1 cellular context compared by ENCODE assay signal in genomic region chr2:174486614-174487535, GRCh38.
TF ChIP-seq lines count a peak whose summit lies in the region.

GPR155 (minus strand) TSS chr2:174487029; CDS start chr2:174481956, 5,073 bp downstream.

TF ChIP-seq in K562, 482 proteins besides CTCF, POLR2A, EP300 and RAD21 (continued from another document and continues in another):
- TF ChIP-seq, protein P1, sequence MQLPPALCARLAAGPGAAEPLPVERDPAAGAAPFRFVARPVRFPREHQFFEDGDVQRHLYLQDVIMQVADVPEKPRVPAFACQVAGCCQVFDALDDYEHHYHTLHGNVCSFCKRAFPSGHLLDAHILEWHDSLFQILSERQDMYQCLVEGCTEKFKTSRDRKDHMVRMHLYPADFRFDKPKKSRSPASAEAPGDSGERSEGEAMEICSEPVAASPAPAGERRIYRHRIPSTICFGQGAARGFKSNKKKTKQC (CRISPR knock-in tag; IDR thresholded peaks at IDR 0.05), result no peak; the same call in 1 of the 2 replicates
- TF ChIP-seq CREM (IDR thresholded peaks at IDR 0.05; ENCODE audit: low read depth), result peak; percentile 25
- TF ChIP-seq TOE1 (IDR thresholded peaks at IDR 0.05; ENCODE audit: borderline replicate concordance), result no peak; the same call in 1 of the 2 replicates
- TF ChIP-seq TOE1 (CRISPR knock-in tag; IDR thresholded peaks at IDR 0.05; ENCODE audit: borderline replicate concordance, low read depth), result no peak
- no peak for TF ChIP-seq CAMTA2 (CRISPR knock-in tag; conservative IDR thresholded peaks at IDR 0.05)
- TF ChIP-seq SMARCE1 (IDR thresholded peaks at IDR 0.05), result peak; percentile 46; the same call in 1 of the 2 replicates
- TF ChIP-seq CBX3 (IDR thresholded peaks at IDR 0.05; ENCODE audit: borderline replicate concordance in 1 of 2, low read length in 2 of 2), result peak in 1 of 2 experiments; percentile 74; a peak in 1 of 3 replicates
- 0 out of 2 replicates have a peak, but pooled peaks have one; percentile 38 for TF ChIP-seq EP400 (IDR thresholded peaks at IDR 0.05)
- TF ChIP-seq, protein P2, sequence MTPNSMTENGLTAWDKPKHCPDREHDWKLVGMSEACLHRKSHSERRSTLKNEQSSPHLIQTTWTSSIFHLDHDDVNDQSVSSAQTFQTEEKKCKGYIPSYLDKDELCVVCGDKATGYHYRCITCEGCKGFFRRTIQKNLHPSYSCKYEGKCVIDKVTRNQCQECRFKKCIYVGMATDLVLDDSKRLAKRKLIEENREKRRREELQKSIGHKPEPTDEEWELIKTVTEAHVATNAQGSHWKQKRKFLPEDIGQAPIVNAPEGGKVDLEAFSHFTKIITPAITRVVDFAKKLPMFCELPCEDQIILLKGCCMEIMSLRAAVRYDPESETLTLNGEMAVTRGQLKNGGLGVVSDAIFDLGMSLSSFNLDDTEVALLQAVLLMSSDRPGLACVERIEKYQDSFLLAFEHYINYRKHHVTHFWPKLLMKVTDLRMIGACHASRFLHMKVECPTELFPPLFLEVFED (CRISPR knock-in tag; conservative IDR thresholded peaks at IDR 0.05), result 0 out of 2 replicates have a peak, but pooled peaks have one; percentile 53
- peak; percentile 78 for TF ChIP-seq RBFOX2 (IDR thresholded peaks at IDR 0.05; ENCODE audit: low read depth, low read length)
- TF ChIP-seq GABPA (tag; conservative IDR thresholded peaks at IDR 0.05; ENCODE audit: low read depth), result peak; percentile 95
- TF ChIP-seq SRSF3 (IDR thresholded peaks at IDR 0.05; ENCODE audit: insufficient read depth, low read length), result no peak
- 0 out of 2 replicates have a peak, but pooled peaks have one; percentile 29 for TF ChIP-seq ETV5 (CRISPR knock-in tag; IDR thresholded peaks at IDR 0.05; ENCODE audit: low read depth)
- peak; percentile 78 for TF ChIP-seq POLR2AphosphoS5 (IDR thresholded peaks at IDR 0.05; ENCODE audit: control insufficient read depth, insufficient read depth, low read depth, low read length)
- peak; percentile 65; the same call in 1 of the 2 replicates for TF ChIP-seq HNRNPL (IDR thresholded peaks at IDR 0.05; ENCODE audit: low read depth, low read length)
- TF ChIP-seq CC2D1A (IDR thresholded peaks at IDR 0.05), result 0 out of 2 replicates have a peak, but pooled peaks have one; percentile 37
- peak; percentile 59 for TF ChIP-seq TBP (optimal IDR thresholded peaks at IDR 0.05; ENCODE audit: low read depth, low read length)
- TF ChIP-seq MXD1 (CRISPR knock-in tag; IDR thresholded peaks at IDR 0.05; ENCODE audit: borderline replicate concordance, poor library complexity, severe bottlenecking), result no peak
- no peak for TF ChIP-seq TEAD1 (CRISPR knock-in tag; IDR thresholded peaks at IDR 0.05)
- TF ChIP-seq BRD9 (IDR thresholded peaks at IDR 0.05; ENCODE audit: low read depth, partially characterized antibody), result peak; percentile 55
- peak; percentile 76 for TF ChIP-seq SMAD1 (IDR thresholded peaks at IDR 0.05; ENCODE audit: low read depth, low read length, partially characterized antibody)
- TF ChIP-seq HCFC1 (IDR thresholded peaks at IDR 0.05; ENCODE audit: low read depth, low read length), result peak; percentile 54; the same call in 1 of the 2 replicates
- peak; percentile 56; the same call in 1 of the 2 replicates for TF ChIP-seq ZNF444 (CRISPR knock-in tag; IDR thresholded peaks at IDR 0.05)
- TF ChIP-seq, protein P3, sequence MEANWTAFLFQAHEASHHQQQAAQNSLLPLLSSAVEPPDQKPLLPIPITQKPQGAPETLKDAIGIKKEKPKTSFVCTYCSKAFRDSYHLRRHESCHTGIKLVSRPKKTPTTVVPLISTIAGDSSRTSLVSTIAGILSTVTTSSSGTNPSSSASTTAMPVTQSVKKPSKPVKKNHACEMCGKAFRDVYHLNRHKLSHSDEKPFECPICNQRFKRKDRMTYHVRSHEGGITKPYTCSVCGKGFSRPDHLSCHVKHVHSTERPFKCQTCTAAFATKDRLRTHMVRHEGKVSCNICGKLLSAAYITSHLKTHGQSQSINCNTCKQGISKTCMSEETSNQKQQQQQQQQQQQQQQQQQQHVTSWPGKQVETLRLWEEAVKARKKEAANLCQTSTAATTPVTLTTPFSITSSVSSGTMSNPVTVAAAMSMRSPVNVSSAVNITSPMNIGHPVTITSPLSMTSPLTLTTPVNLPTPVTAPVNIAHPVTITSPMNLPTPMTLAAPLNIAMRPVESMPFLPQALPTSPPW (CRISPR knock-in tag; IDR thresholded peaks at IDR 0.05), result peak; percentile 82
- no peak for TF ChIP-seq ZNF311 (CRISPR knock-in tag; IDR thresholded peaks at IDR 0.05)
- TF ChIP-seq SIX5 (IDR thresholded peaks at IDR 0.05; ENCODE audit: borderline replicate concordance in 1 of 2, insufficient read depth in 1 of 2, low read depth in 1 of 2, low read length in 2 of 2), result no peak
- TF ChIP-seq KDM2B (CRISPR knock-in tag; IDR thresholded peaks at IDR 0.05), result peak; percentile 29; the same call in 1 of the 2 replicates
- peak; percentile 77 for TF ChIP-seq PML (IDR thresholded peaks at IDR 0.05; ENCODE audit: low read length)
- TF ChIP-seq HDAC1 (IDR thresholded peaks at IDR 0.05), result peak in 1 of 2 experiments; percentile 59; a peak in 2 of 4 replicates
- TF ChIP-seq PPARD (CRISPR knock-in tag; IDR thresholded peaks at IDR 0.05), result no peak
- TF ChIP-seq ZNF384 (IDR thresholded peaks at IDR 0.05; ENCODE audit: low read depth, low read length), result peak; percentile 69
- TF ChIP-seq, protein P4, sequence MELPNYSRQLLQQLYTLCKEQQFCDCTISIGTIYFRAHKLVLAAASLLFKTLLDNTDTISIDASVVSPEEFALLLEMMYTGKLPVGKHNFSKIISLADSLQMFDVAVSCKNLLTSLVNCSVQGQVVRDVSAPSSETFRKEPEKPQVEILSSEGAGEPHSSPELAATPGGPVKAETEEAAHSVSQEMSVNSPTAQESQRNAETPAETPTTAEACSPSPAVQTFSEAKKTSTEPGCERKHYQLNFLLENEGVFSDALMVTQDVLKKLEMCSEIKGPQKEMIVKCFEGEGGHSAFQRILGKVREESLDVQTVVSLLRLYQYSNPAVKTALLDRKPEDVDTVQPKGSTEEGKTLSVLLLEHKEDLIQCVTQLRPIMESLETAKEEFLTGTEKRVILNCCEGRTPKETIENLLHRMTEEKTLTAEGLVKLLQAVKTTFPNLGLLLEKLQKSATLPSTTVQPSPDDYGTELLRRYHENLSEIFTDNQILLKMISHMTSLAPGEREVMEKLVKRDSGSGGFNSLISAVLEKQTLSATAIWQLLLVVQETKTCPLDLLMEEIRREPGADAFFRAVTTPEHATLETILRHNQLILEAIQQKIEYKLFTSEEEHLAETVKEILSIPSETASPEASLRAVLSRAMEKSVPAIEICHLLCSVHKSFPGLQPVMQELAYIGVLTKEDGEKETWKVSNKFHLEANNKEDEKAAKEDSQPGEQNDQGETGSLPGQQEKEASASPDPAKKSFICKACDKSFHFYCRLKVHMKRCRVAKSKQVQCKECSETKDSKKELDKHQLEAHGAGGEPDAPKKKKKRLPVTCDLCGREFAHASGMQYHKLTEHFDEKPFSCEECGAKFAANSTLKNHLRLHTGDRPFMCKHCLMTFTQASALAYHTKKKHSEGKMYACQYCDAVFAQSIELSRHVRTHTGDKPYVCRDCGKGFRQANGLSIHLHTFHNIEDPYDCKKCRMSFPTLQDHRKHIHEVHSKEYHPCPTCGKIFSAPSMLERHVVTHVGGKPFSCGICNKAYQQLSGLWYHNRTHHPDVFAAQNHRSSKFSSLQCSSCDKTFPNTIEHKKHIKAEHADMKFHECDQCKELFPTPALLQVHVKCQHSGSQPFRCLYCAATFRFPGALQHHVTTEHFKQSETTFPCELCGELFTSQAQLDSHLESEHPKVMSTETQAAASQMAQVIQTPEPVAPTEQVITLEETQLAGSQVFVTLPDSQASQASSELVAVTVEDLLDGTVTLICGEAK (IDR thresholded peaks at IDR 0.05), result peak; percentile 85
- TF ChIP-seq, protein P4 (CRISPR knock-in tag; IDR thresholded peaks at IDR 0.05), result no peak
- TF ChIP-seq NEUROD1 (IDR thresholded peaks at IDR 0.05; ENCODE audit: borderline replicate concordance, low read depth, low read length, partially characterized antibody), result peak; percentile 21
- 0 out of 2 replicates have a peak, but pooled peaks have one; percentile 40 for TF ChIP-seq ETV1 (tag; conservative IDR thresholded peaks at IDR 0.05; ENCODE audit: low read depth)
- TF ChIP-seq RERE (CRISPR knock-in tag; IDR thresholded peaks at IDR 0.05; ENCODE audit: borderline replicate concordance), result 0 out of 2 replicates have a peak, but pooled peaks have one; percentile 44
- TF ChIP-seq GATAD2A (IDR thresholded peaks at IDR 0.05), result peak; percentile 39; the same call in 1 of the 2 replicates
- peak; percentile 62; the same call in 1 of the 2 replicates for TF ChIP-seq ETS1 (conservative IDR thresholded peaks at IDR 0.05; ENCODE audit: control insufficient read depth, low read depth, low read length)
- TF ChIP-seq SUPT5H (IDR thresholded peaks at IDR 0.05), result peak; percentile 87
- TF ChIP-seq FOXP1 (CRISPR knock-in tag; IDR thresholded peaks at IDR 0.05), result peak; percentile 62; the same call in 1 of the 2 replicates
- TF ChIP-seq BRD4 (IDR thresholded peaks at IDR 0.05), result peak; percentile 50; the same call in 1 of the 2 replicates
